Comparison of ENCODE assay signal across 11 cellular contexts in the genomic region with DNA sequence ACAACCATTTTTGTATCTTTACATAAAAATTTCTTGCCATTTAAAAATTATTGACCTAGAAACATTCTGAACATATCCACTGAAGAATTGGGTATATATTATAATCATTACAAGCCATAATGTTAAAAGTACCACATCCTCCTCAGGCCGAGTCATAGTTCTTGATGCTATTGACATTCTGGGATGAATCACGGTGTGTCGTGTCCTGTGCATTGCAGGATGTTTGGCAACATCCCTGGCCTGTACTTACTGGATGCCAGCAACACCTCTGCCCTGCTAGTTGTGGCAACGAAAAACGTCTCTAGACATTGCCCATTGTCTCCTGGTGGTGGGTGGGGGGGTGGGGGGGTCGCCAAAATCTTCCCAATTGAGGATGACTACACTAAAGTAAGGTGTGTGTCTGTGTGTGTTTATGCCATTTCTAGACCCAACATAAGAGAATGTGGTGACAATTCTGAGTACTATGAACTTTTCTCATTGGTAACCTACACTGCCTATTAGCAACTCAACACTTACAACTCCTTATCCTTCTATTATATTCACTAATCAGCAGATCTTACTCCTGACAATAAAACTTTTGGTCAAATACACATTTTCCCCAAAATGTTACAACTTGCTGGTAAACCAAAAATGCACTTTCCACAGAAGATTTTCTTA.
A peak's percentile ranks its signal among the peaks of the same experiment; 100 is the strongest.
DNase-seq lines count a peak whose midpoint lies in the region; ATAC-seq and TF ChIP-seq lines count a peak whose summit lies in the region.
"Had no signal": no experiment of that assay in that cellular context is flagged by ENCODE, and none has a peak within 500 bp of the region (broad histone marks: within the 10 kb centered on the region; RNA-seq: fewer than 3 reads in every experiment).

No MANE protein-coding gene starts in this region.

- ATAC-seq in left colon (peak; percentile 36), upper lobe of right lung (no peak), HG03097 (IDR thresholded peaks at IDR 0.05; ENCODE audit: low FRiP score, unreplicated experiment) (no peak), GM21529 (IDR thresholded peaks at IDR 0.05; ENCODE audit: unreplicated experiment) (no peak)
- ATAC-seq: pancreas had no signal

- peaks cover 85% of the 10 kb centered on the region for H3K4me1 Mint-ChIP-seq in activated naive CD8-positive, alpha-beta T cell (ENCODE audit: low read depth)
- peaks cover 27% of the 10 kb centered on the region for H3K4me1 Mint-ChIP-seq in type B pancreatic cell (ENCODE audit: unreplicated experiment)

- peak overlapping the region; percentile 55 for H3K27ac ChIP-seq in upper lobe of right lung

- no peaks in the 10 kb centered on the region for H3K9me3 Mint-ChIP-seq in activated naive CD8-positive, alpha-beta T cell (ENCODE audit: low read depth)
- no peaks in the 10 kb centered on the region for H3K9me3 Mint-ChIP-seq in type B pancreatic cell

- intact Hi-C loops in left colon (cut with DNase I, micrococcal nuclease) (no loop called here), upper lobe of right lung (cut with DNase I) (no loop called here)

- peak overlapping the region; percentile 66 for H3K4me3 Mint-ChIP-seq in activated naive CD8-positive, alpha-beta T cell
- no peak overlapping the region for H3K4me3 Mint-ChIP-seq in type B pancreatic cell

- H3K4me1 ChIP-seq in upper lobe of right lung: peaks cover 27% of the 10 kb centered on the region

- TF ChIP-seq CTCF in upper lobe of right lung (IDR thresholded peaks at IDR 0.05): no peak
- TF ChIP-seq CTCF in type B pancreatic cell (conservative IDR thresholded peaks at IDR 0.05): no peak

- no peaks in the 10 kb centered on the region for H3K27me3 ChIP-seq in upper lobe of right lung
- H3K27me3 ChIP-seq: pancreas had no signal

- no peaks in the 10 kb centered on the region for H3K9me3 ChIP-seq in upper lobe of right lung
- H3K9me3 ChIP-seq: pancreas had no signal

- peaks cover 22% of the 10 kb centered on the region for H3K36me3 ChIP-seq in upper lobe of right lung

- DNase-seq in stimulated activated CD4-positive, alpha-beta T cell treated with anti-CD3 and anti-CD28 coated beads, Interleukin-1b, Interleukin-23, amount 100 ng/mL, for 48 hours: peak; percentile 61
- DNase-seq in stimulated activated CD4-positive, alpha-beta T cell treated with anti-CD3 and anti-CD28 coated beads, Interleukin-2, amount 100 ng/mL, for 48 hours: no peak
- DNase-seq in left colon (no peak), upper lobe of right lung (no peak), type B pancreatic cell (ENCODE audit: extremely low spot score, unreplicated experiment) (no peak)
- DNase-seq: activated CD4-positive, alpha-beta T cell treated with anti-CD3 and anti-CD28 coated beads, Interleukin-2, amount 50 U/mL, for 4 hours; NCI-H510A treated with DMSO at 0.1 percent for 48 hours; pancreas had no signal

- H3K27ac Mint-ChIP-seq in activated naive CD8-positive, alpha-beta T cell: peak overlapping the region; percentile 95
- no peak overlapping the region for H3K27ac Mint-ChIP-seq in type B pancreatic cell

- no peak overlapping the region for H3K4me3 ChIP-seq in upper lobe of right lung
- H3K4me3 ChIP-seq: pancreas had no signal

- H3K27me3 Mint-ChIP-seq in activated naive CD8-positive, alpha-beta T cell: no peaks in the 10 kb centered on the region
- no peaks in the 10 kb centered on the region for H3K27me3 Mint-ChIP-seq in type B pancreatic cell

- peaks cover 41% of the 10 kb centered on the region for H3K36me3 Mint-ChIP-seq in activated naive CD8-positive, alpha-beta T cell
- peaks cover 32% of the 10 kb centered on the region for H3K36me3 Mint-ChIP-seq in type B pancreatic cell
